ENCODE assay signal across 1 cellular context in the genomic region with DNA sequence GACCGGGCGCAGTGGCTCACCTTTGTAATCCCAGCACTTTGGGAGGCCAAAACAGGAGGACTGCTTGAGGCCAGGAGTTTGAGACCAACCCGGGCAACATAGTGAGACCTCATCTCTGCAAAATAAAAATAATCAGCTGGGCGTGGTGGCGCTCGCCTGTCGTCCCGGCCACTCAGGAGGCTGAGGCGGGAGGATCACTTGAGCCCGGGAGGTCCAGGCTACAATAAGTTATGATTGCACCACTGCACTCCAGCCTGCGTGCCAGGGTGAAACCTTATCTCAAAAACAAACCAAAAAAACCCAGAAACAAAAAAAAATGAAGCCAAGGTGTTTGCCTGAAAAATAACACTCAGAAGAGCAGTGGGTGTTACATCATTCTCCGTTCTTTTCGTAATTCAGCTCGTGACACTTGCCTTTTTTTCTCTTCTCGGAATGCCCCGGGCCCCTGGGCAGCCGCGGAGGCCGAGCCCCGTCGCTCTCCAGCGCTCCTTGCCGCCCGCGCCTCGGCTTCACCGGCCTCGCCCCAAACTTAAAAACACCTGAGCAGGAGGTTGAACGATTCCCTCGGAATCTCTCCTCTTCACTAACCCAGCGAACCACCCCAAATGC.
A peak's percentile ranks its signal among the peaks of the same experiment; 100 is the strongest.
TF ChIP-seq lines count a peak whose summit lies in the region.

No MANE protein-coding gene starts in this region.

TF ChIP-seq in K562, 482 proteins besides CTCF, POLR2A, EP300 and RAD21 (continued from another document):
- 0 out of 2 replicates have a peak, but pooled peaks have one; percentile 53 for TF ChIP-seq CEBPG (CRISPR knock-in tag; IDR thresholded peaks at IDR 0.05)
- peak; percentile 82 to 90 for TF ChIP-seq CEBPG (tag; conservative IDR thresholded peaks at IDR 0.05 in 1 of 2, IDR thresholded peaks at IDR 0.05 in 1 of 2)
- no peak for TF ChIP-seq ZBTB17 (CRISPR knock-in tag; IDR thresholded peaks at IDR 0.05)
- TF ChIP-seq ZNF644 (tag; IDR thresholded peaks at IDR 0.05; ENCODE audit: low read depth), result 0 out of 2 replicates have a peak, but pooled peaks have one; percentile 16
- TF ChIP-seq BCLAF1 (IDR thresholded peaks at IDR 0.05; ENCODE audit: borderline replicate concordance in 1 of 2, control insufficient read depth in 1 of 2, low read depth in 2 of 2, low read length in 1 of 2), result no peak
- 0 out of 6 replicates have a peak, but pooled peaks of 1 of the 3 experiments have one; percentile 13 for TF ChIP-seq ZBTB11 (CRISPR knock-in tag; IDR thresholded peaks at IDR 0.05)
- TF ChIP-seq ILK (tag; IDR thresholded peaks at IDR 0.05; ENCODE audit: borderline replicate concordance, low read depth), result no peak
- peak; percentile 25; the same call in 1 of the 2 replicates for TF ChIP-seq ZNF384 (IDR thresholded peaks at IDR 0.05; ENCODE audit: low read depth, low read length)
- TF ChIP-seq ZNF253 (CRISPR knock-in tag; conservative IDR thresholded peaks at IDR 0.05), result no peak
- no peak for TF ChIP-seq NR2C1 (IDR thresholded peaks at IDR 0.05)
- no peak for TF ChIP-seq NR2C1 (tag; IDR thresholded peaks at IDR 0.05)
- 0 out of 2 replicates have a peak, but pooled peaks have one; percentile 12 for TF ChIP-seq NBN (IDR thresholded peaks at IDR 0.05; ENCODE audit: low read depth)
- TF ChIP-seq RB1 (IDR thresholded peaks at IDR 0.05; ENCODE audit: low read depth), result 0 out of 2 replicates have a peak, but pooled peaks have one; percentile 8
- no peak for TF ChIP-seq NFE2 (IDR thresholded peaks at IDR 0.05; ENCODE audit: low read depth)
- TF ChIP-seq GTF2E2 (tag; IDR thresholded peaks at IDR 0.05), result peak; percentile 60; the same call in 1 of the 2 replicates
- TF ChIP-seq MAFF (IDR thresholded peaks at IDR 0.05; ENCODE audit: low read length), result no peak
- TF ChIP-seq FOSL1 (tag; conservative IDR thresholded peaks at IDR 0.05), result 0 out of 2 replicates have a peak, but pooled peaks have one; percentile 23
- no peak for TF ChIP-seq ZFX (CRISPR knock-in tag; IDR thresholded peaks at IDR 0.05)
- no peak for TF ChIP-seq ZNF699 (CRISPR knock-in tag; IDR thresholded peaks at IDR 0.05; ENCODE audit: insufficient replicate concordance)
